24 cellular contexts compared by ENCODE assay signal in the genomic region with DNA sequence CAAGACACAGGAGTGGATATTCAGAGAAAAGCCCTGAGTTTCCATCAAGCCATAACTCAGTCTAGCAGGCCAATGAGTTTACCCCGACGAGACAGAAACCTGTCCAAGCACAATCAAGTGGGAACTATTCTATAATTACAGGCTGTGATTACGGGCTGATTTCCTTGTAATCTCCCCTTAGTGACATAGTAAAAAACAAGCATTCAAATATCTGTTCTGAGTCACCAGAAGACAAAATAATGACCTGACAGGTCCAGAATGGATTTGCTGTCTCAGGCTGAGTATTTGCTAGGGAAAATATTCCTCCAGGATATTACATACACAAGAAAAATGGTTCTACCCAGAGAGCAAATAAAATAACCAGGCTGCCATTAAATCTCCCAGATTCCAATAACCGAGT.
"Had no signal": no experiment of that assay in that cellular context is flagged by ENCODE, and none has a peak within 500 bp of the region (broad histone marks: within the 10 kb centered on the region; RNA-seq: fewer than 3 reads in every experiment).

No MANE protein-coding gene starts in this region.

- H3K4me1 ChIP-seq: pancreas, right lobe of liver, sigmoid colon, upper lobe of left lung had no signal

- H3K27ac ChIP-seq: neural progenitor cell, neutrophil, pancreas, prostate gland, right lobe of liver, sigmoid colon, thoracic aorta, upper lobe of left lung, vagina had no signal

- H3K27me3 ChIP-seq: neural progenitor cell, neutrophil, pancreas, right lobe of liver, sigmoid colon, thyroid gland, tibial nerve, upper lobe of left lung, vagina had no signal

- ATAC-seq: naive thymus-derived CD4-positive, alpha-beta T cell; natural killer cell; right lobe of liver; stimulated activated memory B cell treated with anti-CD40 and anti-IgM and Interleukin-4, amounts not matched to agents 10 μg/mL and 1 μg/mL and 100 μg/mL, for 72 hours; stimulated activated naive CD8-positive, alpha-beta T cell treated with anti-CD3 and anti-CD28 coated beads, Interleukin-15, amount 100 ng/mL, for 72 hours; stimulated activated naive CD8-positive, alpha-beta T cell treated with anti-CD3 and anti-CD28 coated beads, Interleukin-15, Interleukin-2, amounts not matched to agents 100 U/mL and 50 U/mL, for 24 hours had no signal

- DNase-seq: naive thymus-derived CD4-positive, alpha-beta T cell; natural killer cell; right lobe of liver; sigmoid colon; small intestine; stimulated activated CD4-positive, alpha-beta T cell treated with anti-CD3 and anti-CD28 coated beads, Interleukin-12 subunit alpha, Interleukin-12 subunit beta, amount 100 ng/mL, for 4 hours; stimulated activated CD4-positive, alpha-beta T cell treated with anti-CD3 and anti-CD28 coated beads, Interleukin-1b, Interleukin-23, amount 100 ng/mL, for 48 hours; stimulated activated CD4-positive, alpha-beta T cell treated with anti-CD3 and anti-CD28 coated beads, Interleukin-4, amount 100 ng/mL, for 1 hour; stimulated activated CD4-positive, alpha-beta T cell treated with anti-CD3 and anti-CD28 coated beads, Interleukin-4, amount 100 ng/mL, for 4 hours; stimulated activated CD8-positive, alpha-beta memory T cell treated with anti-CD3 and anti-CD28 coated beads, Interleukin-4, amount 100 ng/mL, for 48 hours; stimulated activated naive CD4-positive, alpha-beta T cell; stimulated activated naive CD8-positive, alpha-beta T cell treated with anti-CD3 and anti-CD28 coated beads, Interleukin-15, amount 100 ng/mL, for 72 hours; stimulated activated naive CD8-positive, alpha-beta T cell treated with anti-CD3 and anti-CD28 coated beads, Interleukin-15, Interleukin-2, amounts not matched to agents 100 U/mL and 50 U/mL, for 24 hours; trophoblast cell; upper lobe of left lung had no signal

- H3K36me3 ChIP-seq: neural progenitor cell, neutrophil, pancreas, prostate gland, right lobe of liver, thoracic aorta, thyroid gland, upper lobe of left lung, vagina had no signal

- H3K9me3 ChIP-seq: neutrophil, pancreas, prostate gland, right lobe of liver, sigmoid colon, thoracic aorta, thyroid gland, upper lobe of left lung, vagina had no signal

- H3K4me3 ChIP-seq: neural progenitor cell, pancreas, prostate gland, right lobe of liver, sigmoid colon, thoracic aorta, thyroid gland, tibial nerve, upper lobe of left lung, vagina had no signal
